In genomic region chr12:113462117-113462774, GRCh38 we compare ENCODE assay signal across 8 cellular contexts. TPM values are rescaled to one million over a fixed set of nuclear protein-coding genes. Genes with fewer than 3 reads are reported as not detected.
A peak's percentile ranks its signal among the peaks of the same experiment; 100 is the strongest.
DNase-seq lines count a peak whose midpoint lies in the region; ATAC-seq, FAIRE-seq and TF ChIP-seq lines count a peak whose summit lies in the region.

No MANE protein-coding gene starts in this region.

- H3K4me1 ChIP-seq in ovary (ENCODE audit: insufficient read depth) (peaks cover 13% of the 10 kb centered on the region), thoracic aorta (ENCODE audit: control insufficient read depth in 1 of 2, low read depth in 2 of 2) (peaks cover 25 to 40% of the 10 kb centered on the region in 2 donors)

- H3K9me3 ChIP-seq in ovary (no peaks in the 10 kb centered on the region), thoracic aorta (no peaks in the 10 kb centered on the region)

- H3K27ac ChIP-seq in RWPE1 (no peak overlapping the region), ovary (no peak overlapping the region), thoracic aorta (no peak overlapping the region)

- CTCF ChIA-PET in RWPE1 (lab: Yijun Ruan, JAX), result interaction anchor here (0.6 to 1.6 kb wide), 21 partner anchors 8 to 956 kb away, joined by 3 to 7 read pairs (median 4); partner anchors contain the start of gene SDSL

- TF ChIP-seq POLR2A in ovary (IDR thresholded peaks at IDR 0.05), result no peak

- peaks cover 5% of the 10 kb centered on the region for H3K27me3 ChIP-seq in ovary
- H3K27me3 ChIP-seq in thoracic aorta (replicated peaks; ENCODE audit: insufficient read depth), result peaks cover 24% of the 10 kb centered on the region

- POLR2A ChIA-PET in RWPE1 (lab: Yijun Ruan, JAX; ENCODE audit: low non-redundant PET), result no interaction called here

- H3K4me3 ChIP-seq in ovary (no peak overlapping the region), thoracic aorta (peak overlapping the region; percentile 64)

- ATAC-seq in thoracic aorta (ENCODE audit: insufficient number of reproducible peaks, low FRiP score, low read depth) (peak; percentile 75), HG03442 (IDR thresholded peaks at IDR 0.05; ENCODE audit: unreplicated experiment) (no peak)

- in situ Hi-C loops in KBM-7 (cut with MboI; ENCODE audit: low pct_unique_long_range_greater_than_20kb, low sequenced_read_pairs), result loop anchor here (25.0 kb wide), 1 partner anchor 450 kb away; no protein-coding TSS in a partner anchor

- intact Hi-C loops in ovary (cut with DNase I), result loop anchor here in 2 of 4 donors (10.0 kb wide), 1 partner anchor 453 kb away; no protein-coding TSS in a partner anchor

- TF ChIP-seq CTCF in RWPE1 (conservative IDR thresholded peaks at IDR 0.05; ENCODE audit: low read depth), result peak; percentile 73
- TF ChIP-seq CTCF in ovary (IDR thresholded peaks at IDR 0.05), result peak in 1 of 3 donors; percentile 53
- TF ChIP-seq CTCF in thoracic aorta (IDR thresholded peaks at IDR 0.05), result peak; percentile 77

- peak; percentile 67 for DNase-seq in DMS79 treated with DMSO at 0.1 percent for 48 hours (lab: John Stamatoyannopoulos, UW)
- peak; percentile 77 for DNase-seq in KBM-7
- peak; percentile 63 for DNase-seq in RWPE1 (ENCODE audit: low spot score)
- DNase-seq in activated effector memory CD4-positive, alpha-beta T cell treated with Interleukin-2 at 50 U/mL for 16 hours, result peak; percentile 51
- DNase-seq in frontal cortex (ENCODE audit: low spot score in 2 of 2), result peak; percentile 52 to 77
- DNase-seq in ovary, result peak; percentile 59 to 85 (median 71)
- peak; percentile 12 for DNase-seq in thoracic aorta (ENCODE audit: low spot score)

- no peak for FAIRE-seq in frontal cortex (lab: Jason Lieb, UNC)

- 8 to 11% (median 8%) methylated on average over 25 of the region's 25 CpGs for WGBS in ovary, 3 donors

- no peaks in the 10 kb centered on the region for H3K36me3 ChIP-seq in ovary
- H3K36me3 ChIP-seq in thoracic aorta, result no peaks in the 10 kb centered on the region

- TF ChIP-seq EP300 in ovary (IDR thresholded peaks at IDR 0.05), result no peak

RNA-seq across cellular contexts. Expression of gene LHX5, which starts 9.4 kb away (rescaled TPM):
- total RNA-seq in frontal cortex (0.41 TPM), ovary (not detected), thoracic aorta (not detected)
- polyA plus RNA-seq in ovary, result not detected

RNA-seq across cellular contexts. Expression of gene SDSL, which starts 40.1 kb away (rescaled TPM):
- 0.82 TPM for total RNA-seq in frontal cortex
- total RNA-seq in ovary, result 10 to 100 TPM in 1 of 7 donors, 1 to 10 TPM in 6; 1.7 to 19.3 (median 4.5) TPM
- 1 to 10 TPM in 1 of 2 donors, under 1 TPM in 1; 0.43 to 3.0 TPM for polyA plus RNA-seq in ovary
- total RNA-seq in thoracic aorta, result 1 to 10 TPM; 3.5 to 9.0 TPM

RNA-seq across cellular contexts. Expression of gene SDS, which starts 58.6 kb away (rescaled TPM):
- total RNA-seq in frontal cortex (not detected), ovary (10 to 100 TPM in 1 of 7 donors, 1 to 10 TPM in 2, under 1 TPM in 2, not detected in 2; 0.20 to 12.8 (median 1.0) TPM), thoracic aorta (1 to 10 TPM in 1 of 2 donors, not detected in 1; 5.9 TPM)
- polyA plus RNA-seq in ovary, result 1 to 10 TPM in 1 of 2 donors, under 1 TPM in 1; 0.36 to 1.4 TPM

Comparison
In these comparisons a context has a peak if more than half of its experiments do, and no peak if none do; other contexts are left out.
1. DNase-seq: peak in every context shown above with its lines; median percentile 77 in KBM-7; 71 in ovary; 67 in DMS79 treated with DMSO at 0.1 percent for 48 hours; 64 in frontal cortex; 63 in RWPE1; 51 in activated effector memory CD4-positive, alpha-beta T cell treated with Interleukin-2 at 50 U/mL for 16 hours; 12 in thoracic aorta.